Comparison of ENCODE assay signal across 8 cellular contexts in the genomic region with DNA sequence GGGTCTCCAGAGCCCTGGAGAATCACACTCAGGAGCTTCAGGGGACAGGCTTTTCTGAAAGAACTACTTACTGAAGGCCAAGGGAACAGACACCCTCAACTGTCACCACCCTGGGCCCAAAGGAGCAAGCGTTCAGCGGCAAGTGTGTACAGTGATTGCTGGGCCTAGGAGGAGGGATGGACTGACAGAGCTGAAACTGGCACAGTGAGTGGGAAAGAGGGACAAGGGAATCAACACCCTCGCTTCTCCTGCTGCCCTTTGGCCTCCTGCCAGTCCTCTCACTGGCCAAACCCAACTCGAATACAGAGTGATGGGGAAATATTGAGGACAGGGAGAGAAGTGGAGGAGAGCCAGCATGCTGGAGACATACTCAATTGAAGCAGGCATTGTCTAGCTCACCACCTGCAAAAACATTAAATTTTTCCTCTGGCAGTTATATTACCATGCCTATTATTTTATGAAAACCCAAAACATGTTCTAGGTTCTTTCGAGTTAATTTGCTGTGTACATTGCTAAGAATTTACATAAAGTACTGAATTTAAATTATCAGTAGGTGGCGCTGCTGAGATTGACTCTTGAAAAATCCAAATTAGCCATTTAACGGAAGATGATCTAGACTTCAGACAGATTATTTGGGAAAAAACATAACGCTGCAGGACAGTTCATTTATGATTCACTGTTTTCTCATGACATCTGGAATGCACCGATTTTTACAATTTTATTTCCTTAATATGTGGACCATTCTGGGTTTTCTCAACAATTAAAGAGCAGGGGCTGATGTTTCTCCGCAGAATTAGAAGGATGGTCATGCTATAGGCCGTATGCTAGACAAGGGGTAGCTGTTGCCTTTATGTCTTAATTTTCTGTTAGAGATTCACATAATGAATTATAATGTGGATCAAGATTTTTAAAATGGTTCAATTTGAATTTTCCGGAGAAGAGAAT. TPM values are rescaled to one million over a fixed set of nuclear protein-coding genes. Genes with fewer than 3 reads are reported as not detected.
DNase-seq lines count a peak whose midpoint lies in the region; ATAC-seq and TF ChIP-seq lines count a peak whose summit lies in the region.

No MANE protein-coding gene starts in this region.

- CTCF ChIA-PET in RWPE1 (lab: Yijun Ruan, JAX): interaction anchor here (0.6 to 0.7 kb wide), 3 partner anchors 88 to 205 kb away, joined by 3 read pairs; no protein-coding TSS in a partner anchor
- CTCF ChIA-PET in activated CD4-positive, alpha-beta T cell treated with anti-CD3 and anti-CD28 coated beads, Interleukin-2, amount 10 ng/mL, durations not matched to agents 7 days and 5 days (lab: Charles Lee): interaction anchor here (0.5 to 1.0 kb wide), 2 partner anchors 80 to 126 kb away, joined by 3 read pairs; no protein-coding TSS in a partner anchor

- peak; percentile 87 for TF ChIP-seq CTCF in C4-2B (conservative IDR thresholded peaks at IDR 0.05)
- peak; percentile 76 for TF ChIP-seq CTCF in RWPE1 (conservative IDR thresholded peaks at IDR 0.05; ENCODE audit: low read depth)
- TF ChIP-seq CTCF in parathyroid adenoma (IDR thresholded peaks at IDR 0.05): peak; percentile 48

- WGBS in GM23248 (ENCODE audit: low coverage in 1 of 2, low lambda C conversion rate in 2 of 2, missing lambda C conversion rate in 2 of 2), 2 experiments: 39 to 41% methylated on average over 12 of the region's 12 CpGs

- POLR2A ChIA-PET in RWPE1 (lab: Yijun Ruan, JAX; ENCODE audit: low non-redundant PET): no interaction called here
- POLR2A ChIA-PET in activated CD4-positive, alpha-beta T cell treated with anti-CD3 and anti-CD28 coated beads, Interleukin-2, amount 10 ng/mL, durations not matched to agents 7 days and 5 days (lab: Charles Lee): no interaction called here

- H3K4me2 ChIP-seq in GM23248 (ENCODE audit: unreplicated experiment) (peak overlapping the region; percentile 39), parathyroid adenoma (ENCODE audit: low read length) (no peak overlapping the region)

- ATAC-seq in HG03025 (IDR thresholded peaks at IDR 0.05; ENCODE audit: low FRiP score, unreplicated experiment): no peak

- no peaks in the 10 kb centered on the region for H3K4me1 ChIP-seq in GM23248 (ENCODE audit: insufficient read depth)
- H3K4me1 ChIP-seq in parathyroid adenoma: no peaks in the 10 kb centered on the region

- no peak overlapping the region for H3K9ac ChIP-seq in GM23248
- H3K9ac ChIP-seq in parathyroid adenoma: no peak overlapping the region

- H3K4me3 ChIP-seq in GM23248 (no peak overlapping the region), parathyroid adenoma (ENCODE audit: low read depth, low read length) (no peak overlapping the region)

- no peaks in the 10 kb centered on the region for H3F3A ChIP-seq in GM23248 (ENCODE audit: insufficient read depth)

- H3K27me3 ChIP-seq in GM23248 (replicated peaks; ENCODE audit: insufficient read depth): no peaks in the 10 kb centered on the region
- no peaks in the 10 kb centered on the region for H3K27me3 ChIP-seq in parathyroid adenoma (ENCODE audit: control insufficient read depth, insufficient read depth, low read length)

- peak; percentile 65 for DNase-seq in GM23248
- DNase-seq in RWPE1 (ENCODE audit: low spot score): peak; percentile 26
- DNase-seq in fibroblast of peridontal ligament (ENCODE audit: extremely low read depth): peak; percentile 69
- no peak for DNase-seq in activated CD4-positive, alpha-beta T cell treated with anti-CD3 and anti-CD28 coated beads, Interleukin-2, amount 10 ng/mL, durations not matched to agents 7 days and 5 days
- DNase-seq in stimulated activated CD4-positive, alpha-beta T cell treated with anti-CD3 and anti-CD28 coated beads, Interleukin-2, amount 100 ng/mL, for 48 hours: no peak

- H3K36me3 Mint-ChIP-seq in activated CD4-positive, alpha-beta T cell treated with anti-CD3 and anti-CD28 coated beads, Interleukin-2, amount 10 ng/mL, durations not matched to agents 7 days and 5 days (ENCODE audit: low read depth): no peaks in the 10 kb centered on the region

- no peak overlapping the region for H3K27ac Mint-ChIP-seq in activated CD4-positive, alpha-beta T cell treated with anti-CD3 and anti-CD28 coated beads, Interleukin-2, amount 10 ng/mL, durations not matched to agents 7 days and 5 days

- H3K4me3 Mint-ChIP-seq in activated CD4-positive, alpha-beta T cell treated with anti-CD3 and anti-CD28 coated beads, Interleukin-2, amount 10 ng/mL, durations not matched to agents 7 days and 5 days: no peak overlapping the region

- H3K27ac ChIP-seq in C4-2B (no peak overlapping the region), GM23248 (no peak overlapping the region), RWPE1 (no peak overlapping the region), parathyroid adenoma (no peak overlapping the region)

- no peaks in the 10 kb centered on the region for H3K36me3 ChIP-seq in GM23248 (ENCODE audit: low read depth)
- H3K36me3 ChIP-seq in parathyroid adenoma (ENCODE audit: control insufficient read depth, insufficient read depth, low read length): no peaks in the 10 kb centered on the region

- H3K79me2 ChIP-seq in GM23248 (ENCODE audit: insufficient read depth): no peaks in the 10 kb centered on the region
- H3K79me2 ChIP-seq in parathyroid adenoma: no peaks in the 10 kb centered on the region

- H4K20me1 ChIP-seq in GM23248 (ENCODE audit: insufficient read depth): no peaks in the 10 kb centered on the region

- H2AFZ ChIP-seq in GM23248 (no peak overlapping the region), parathyroid adenoma (no peak overlapping the region)

- no peaks in the 10 kb centered on the region for H3K9me2 ChIP-seq in GM23248 (ENCODE audit: insufficient read depth)

- no peaks in the 10 kb centered on the region for H3K9me3 ChIP-seq in GM23248 (ENCODE audit: low read depth)
- H3K9me3 ChIP-seq in parathyroid adenoma (ENCODE audit: control insufficient read depth, low read length): no peaks in the 10 kb centered on the region

- H3K27me3 Mint-ChIP-seq in activated CD4-positive, alpha-beta T cell treated with anti-CD3 and anti-CD28 coated beads, Interleukin-2, amount 10 ng/mL, durations not matched to agents 7 days and 5 days: no peaks in the 10 kb centered on the region

- no peaks in the 10 kb centered on the region for H3K9me3 Mint-ChIP-seq in activated CD4-positive, alpha-beta T cell treated with anti-CD3 and anti-CD28 coated beads, Interleukin-2, amount 10 ng/mL, durations not matched to agents 7 days and 5 days

- in situ Hi-C loops in GM23248 (cut with MboI): loop anchor here (10.0 kb wide), 1 partner anchor 132 kb away; no protein-coding TSS in a partner anchor

- no peaks in the 10 kb centered on the region for H3K4me1 Mint-ChIP-seq in activated CD4-positive, alpha-beta T cell treated with anti-CD3 and anti-CD28 coated beads, Interleukin-2, amount 10 ng/mL, durations not matched to agents 7 days and 5 days

RNA-seq across cellular contexts. Expression of a gene that starts 14.7 kb away (rescaled TPM):
- 0.11 and 0.13 TPM in 2 replicates for total RNA-seq in GM23248 (2014; rRNA removed; shearing (Covaris generic))
- polyA plus RNA-seq in GM23248 (2016; fragmentation: Nextera tagmentation; extraction: Ambion mirVana): not detected in 2 replicates
- total RNA-seq in activated CD4-positive, alpha-beta T cell treated with anti-CD3 and anti-CD28 coated beads, Interleukin-2, amount 10 ng/mL, durations not matched to agents 7 days and 5 days: under 1 TPM in 1 of 2 experiments, not detected in 1; 0.04 TPM

Comparison
In these comparisons a context has a peak if more than half of its experiments do, and no peak if none do; other contexts are left out.
1. DNase-seq: peak in GM23248 (single experiment), RWPE1 (single experiment) and fibroblast of peridontal ligament (single experiment); none in activated CD4-positive, alpha-beta T cell treated with anti-CD3 and anti-CD28 coated beads, Interleukin-2, amount 10 ng/mL, durations not matched to agents 7 days and 5 days (single experiment) and stimulated activated CD4-positive, alpha-beta T cell treated with anti-CD3 and anti-CD28 coated beads, Interleukin-2, amount 100 ng/mL, for 48 hours (0 of 2).
2. Peak in every context shown above with its lines, with median percentiles within 50 percentile points of each other: CTCF ChIP-seq.